ENCODE assay signal across 13 cellular contexts in the genomic region with DNA sequence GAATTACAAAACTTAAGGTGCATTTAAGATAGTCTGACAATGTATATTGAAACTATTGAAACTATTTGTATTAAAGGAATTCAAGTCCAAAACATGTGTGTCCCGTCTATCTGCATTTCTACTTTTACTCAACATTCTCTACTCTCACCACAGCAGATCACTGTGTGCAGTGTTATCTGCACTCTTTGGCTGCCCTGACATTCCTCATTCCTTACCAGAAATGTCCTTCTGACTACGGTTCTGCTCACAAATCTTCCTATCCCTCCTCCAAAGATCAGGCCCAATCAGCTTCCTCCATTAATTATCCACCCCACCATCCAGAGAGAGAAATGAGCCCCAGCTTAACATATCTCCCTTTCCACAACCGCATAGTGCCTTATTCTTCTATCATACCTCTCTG.
A peak's percentile ranks its signal among the peaks of the same experiment; 100 is the strongest.
DNase-seq lines count a peak whose midpoint lies in the region; ATAC-seq and TF ChIP-seq lines count a peak whose summit lies in the region.
"Had no signal": no experiment of that assay in that cellular context is flagged by ENCODE, and none has a peak within 500 bp of the region (broad histone marks: within the 10 kb centered on the region; RNA-seq: fewer than 3 reads in every experiment).

No MANE protein-coding gene starts in this region.

- dilution Hi-C loops in mammary epithelial cell (cut with HindIII; ENCODE audit: low sequenced_read_pairs), result no loop called here

- CTCF ChIA-PET in MCF 10A (lab: Yijun Ruan, JAX), result no interaction called here
- CTCF ChIA-PET in mammary epithelial cell (lab: Charles Lee; ENCODE audit: low non-redundant PET), result no interaction called here

- no peak overlapping the region for H3K4me3 Mint-ChIP-seq in MCF 10A (ENCODE audit: unreplicated experiment)
- H3K4me3 Mint-ChIP-seq in type B pancreatic cell, result peak overlapping the region; percentile 14

- BruUV-seq in MCF 10A (replicated peaks; lab: Mats Ljungman, UMichigan), result no TSS peak
- no TSS peak for BruUV-seq in mammary epithelial cell (replicated peaks; lab: Mats Ljungman, UMichigan)

- H3K27me3 ChIP-seq in mammary epithelial cell (ENCODE audit: insufficient read depth, low read length), result no peaks in the 10 kb centered on the region
- H3K27me3 ChIP-seq: gastroesophageal sphincter had no signal

- ATAC-seq in HG03135 (IDR thresholded peaks at IDR 0.05; ENCODE audit: unreplicated experiment), result no peak
- ATAC-seq: gastroesophageal sphincter had no signal

- no peaks in the 10 kb centered on the region for H3K36me3 Mint-ChIP-seq in MCF 10A (ENCODE audit: insufficient read depth, unreplicated experiment)
- H3K36me3 Mint-ChIP-seq in type B pancreatic cell, result peaks cover 10% of the 10 kb centered on the region

- in situ Hi-C loops in mammary epithelial cell (cut with MboI; ENCODE audit: low sequenced_read_pairs in 2 of 2), result no loop called here

- DNase-seq in MCF 10A (ENCODE audit: unreplicated experiment), result no peak
- DNase-seq in mammary epithelial cell, result no peak
- DNase-seq in astrocyte of the hippocampus (ENCODE audit: low read depth, low spot score), result peak; percentile 57
- peak; percentile 16 for DNase-seq in iPS-NIHi7 (ENCODE audit: extremely low spot score)
- no peak for DNase-seq in type B pancreatic cell (ENCODE audit: extremely low spot score, unreplicated experiment)
- DNase-seq in head of caudate nucleus, result no peak
- no peak for DNase-seq in caudate nucleus (lab: John Stamatoyannopoulos, UW)
- DNase-seq: activated T-cell treated with anti-CD3 and anti-CD28 coated beads for 4 hours, MM.1S, NCI-H345 had no signal

- H3K4me1 Mint-ChIP-seq in MCF 10A (ENCODE audit: insufficient read depth, unreplicated experiment) (peaks cover 22% of the 10 kb centered on the region), type B pancreatic cell (ENCODE audit: unreplicated experiment) (peaks cover 31% of the 10 kb centered on the region)

- H3K9me3 ChIP-seq in mammary epithelial cell (replicated peaks; ENCODE audit: insufficient read depth, low read length), result no peaks in the 10 kb centered on the region
- H3K9me3 ChIP-seq: gastroesophageal sphincter had no signal

- H3K9ac ChIP-seq in mammary epithelial cell (ENCODE audit: insufficient read depth, low read length), result no peak overlapping the region

- H3K4me1 ChIP-seq in mammary epithelial cell (ENCODE audit: insufficient read depth, low read length), result no peaks in the 10 kb centered on the region

- H3K4me3 ChIP-seq in mammary epithelial cell (replicated peaks in 1 of 3; ENCODE audit: insufficient read depth in 1 of 3, low read depth in 2 of 3, low read length in 3 of 3), result no peak overlapping the region
- H3K4me3 ChIP-seq: gastroesophageal sphincter had no signal

- peaks cover 1% of the 10 kb centered on the region for H3K36me3 ChIP-seq in mammary epithelial cell (ENCODE audit: insufficient read depth, low read length)
- H3K36me3 ChIP-seq: gastroesophageal sphincter had no signal

- H3K9me3 Mint-ChIP-seq in MCF 10A (ENCODE audit: unreplicated experiment) (no peaks in the 10 kb centered on the region), type B pancreatic cell (no peaks in the 10 kb centered on the region)

- TF ChIP-seq CTCF in MCF 10A (IDR thresholded peaks at IDR 0.05; ENCODE audit: unreplicated experiment) (no peak), mammary epithelial cell (conservative IDR thresholded peaks at IDR 0.05 in 1 of 2, IDR thresholded peaks at IDR 0.05 in 1 of 2; ENCODE audit: extremely low read depth in 1 of 2, insufficient read depth in 1 of 2, low read depth in 1 of 2, low read length in 2 of 2) (no peak), type B pancreatic cell (conservative IDR thresholded peaks at IDR 0.05) (no peak)

- H3K27ac Mint-ChIP-seq in MCF 10A (ENCODE audit: low read depth, unreplicated experiment) (peak overlapping the region; percentile 2), type B pancreatic cell (peak overlapping the region; percentile 30)

- H4K20me1 ChIP-seq in mammary epithelial cell (ENCODE audit: insufficient read depth, low read length), result peaks cover 2% of the 10 kb centered on the region

- no peak overlapping the region for H2AFZ ChIP-seq in mammary epithelial cell (ENCODE audit: low read depth, low read length)

- H3K27ac ChIP-seq in mammary epithelial cell (ENCODE audit: insufficient read depth, low read depth, low read length) (no peak overlapping the region), caudate nucleus (ENCODE audit: low read depth, low read length) (no peak overlapping the region)
- H3K27ac ChIP-seq: gastroesophageal sphincter, HL-60 had no signal

- POLR2A ChIA-PET in MCF 10A (lab: Yijun Ruan, JAX), result interaction anchor here (0.6 to 1.3 kb wide), 2 partner anchors 17 to 22 kb away, joined by 3 to 4 read pairs; no protein-coding TSS in a partner anchor

- intact Hi-C loops in MCF 10A (cut with micrococcal nuclease) (no loop called here), mammary epithelial cell (cut with micrococcal nuclease) (no loop called here), head of caudate nucleus (cut with DNase I) (no loop called here)

- peaks cover 97% of the 10 kb centered on the region for H3K79me2 ChIP-seq in mammary epithelial cell (ENCODE audit: insufficient read depth, low read length)

- no peaks in the 10 kb centered on the region for H3K27me3 Mint-ChIP-seq in MCF 10A (ENCODE audit: insufficient read depth, unreplicated experiment)
- H3K27me3 Mint-ChIP-seq in type B pancreatic cell, result no peaks in the 10 kb centered on the region

- WGBS in mammary epithelial cell (ENCODE audit: low coverage, missing lambda C conversion rate), result 68% methylated on average over 3 of the region's 3 CpGs

- no peak overlapping the region for H3K4me2 ChIP-seq in mammary epithelial cell (ENCODE audit: insufficient read depth, low read depth, low read length)

Comparison
In these comparisons a context has a peak if more than half of its experiments do, and no peak if none do; other contexts are left out.
1. DNase-seq: peak in astrocyte of the hippocampus (single experiment) and iPS-NIHi7 (single experiment); none in MCF 10A (single experiment), mammary epithelial cell (single experiment), type B pancreatic cell (single experiment), head of caudate nucleus (0 of 42) and caudate nucleus (0 of 61).